2 cellular contexts compared by ENCODE assay signal in the genomic region with DNA sequence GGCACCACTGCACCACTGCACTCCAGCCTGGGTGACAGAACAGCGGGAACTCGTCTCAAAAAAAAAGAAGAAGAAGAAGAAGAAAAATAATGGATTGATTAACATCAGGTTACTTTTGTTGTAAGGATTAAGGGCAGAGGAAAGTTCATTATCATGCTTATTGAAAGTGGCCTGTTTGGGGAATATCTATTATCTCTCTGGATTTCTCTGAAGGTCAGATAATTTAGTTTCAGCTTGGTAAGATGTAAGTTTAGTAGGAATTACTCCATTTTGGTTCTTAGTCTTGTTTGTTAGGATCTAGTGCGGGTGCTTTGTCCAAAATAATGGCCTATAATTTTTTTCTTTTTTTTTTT.
TF ChIP-seq lines count a peak whose summit lies in the region.

No MANE protein-coding gene starts in this region.

TF ChIP-seq in GM23338, 12 proteins besides CTCF, POLR2A, EP300 and RAD21:
- TF ChIP-seq, protein P1, sequence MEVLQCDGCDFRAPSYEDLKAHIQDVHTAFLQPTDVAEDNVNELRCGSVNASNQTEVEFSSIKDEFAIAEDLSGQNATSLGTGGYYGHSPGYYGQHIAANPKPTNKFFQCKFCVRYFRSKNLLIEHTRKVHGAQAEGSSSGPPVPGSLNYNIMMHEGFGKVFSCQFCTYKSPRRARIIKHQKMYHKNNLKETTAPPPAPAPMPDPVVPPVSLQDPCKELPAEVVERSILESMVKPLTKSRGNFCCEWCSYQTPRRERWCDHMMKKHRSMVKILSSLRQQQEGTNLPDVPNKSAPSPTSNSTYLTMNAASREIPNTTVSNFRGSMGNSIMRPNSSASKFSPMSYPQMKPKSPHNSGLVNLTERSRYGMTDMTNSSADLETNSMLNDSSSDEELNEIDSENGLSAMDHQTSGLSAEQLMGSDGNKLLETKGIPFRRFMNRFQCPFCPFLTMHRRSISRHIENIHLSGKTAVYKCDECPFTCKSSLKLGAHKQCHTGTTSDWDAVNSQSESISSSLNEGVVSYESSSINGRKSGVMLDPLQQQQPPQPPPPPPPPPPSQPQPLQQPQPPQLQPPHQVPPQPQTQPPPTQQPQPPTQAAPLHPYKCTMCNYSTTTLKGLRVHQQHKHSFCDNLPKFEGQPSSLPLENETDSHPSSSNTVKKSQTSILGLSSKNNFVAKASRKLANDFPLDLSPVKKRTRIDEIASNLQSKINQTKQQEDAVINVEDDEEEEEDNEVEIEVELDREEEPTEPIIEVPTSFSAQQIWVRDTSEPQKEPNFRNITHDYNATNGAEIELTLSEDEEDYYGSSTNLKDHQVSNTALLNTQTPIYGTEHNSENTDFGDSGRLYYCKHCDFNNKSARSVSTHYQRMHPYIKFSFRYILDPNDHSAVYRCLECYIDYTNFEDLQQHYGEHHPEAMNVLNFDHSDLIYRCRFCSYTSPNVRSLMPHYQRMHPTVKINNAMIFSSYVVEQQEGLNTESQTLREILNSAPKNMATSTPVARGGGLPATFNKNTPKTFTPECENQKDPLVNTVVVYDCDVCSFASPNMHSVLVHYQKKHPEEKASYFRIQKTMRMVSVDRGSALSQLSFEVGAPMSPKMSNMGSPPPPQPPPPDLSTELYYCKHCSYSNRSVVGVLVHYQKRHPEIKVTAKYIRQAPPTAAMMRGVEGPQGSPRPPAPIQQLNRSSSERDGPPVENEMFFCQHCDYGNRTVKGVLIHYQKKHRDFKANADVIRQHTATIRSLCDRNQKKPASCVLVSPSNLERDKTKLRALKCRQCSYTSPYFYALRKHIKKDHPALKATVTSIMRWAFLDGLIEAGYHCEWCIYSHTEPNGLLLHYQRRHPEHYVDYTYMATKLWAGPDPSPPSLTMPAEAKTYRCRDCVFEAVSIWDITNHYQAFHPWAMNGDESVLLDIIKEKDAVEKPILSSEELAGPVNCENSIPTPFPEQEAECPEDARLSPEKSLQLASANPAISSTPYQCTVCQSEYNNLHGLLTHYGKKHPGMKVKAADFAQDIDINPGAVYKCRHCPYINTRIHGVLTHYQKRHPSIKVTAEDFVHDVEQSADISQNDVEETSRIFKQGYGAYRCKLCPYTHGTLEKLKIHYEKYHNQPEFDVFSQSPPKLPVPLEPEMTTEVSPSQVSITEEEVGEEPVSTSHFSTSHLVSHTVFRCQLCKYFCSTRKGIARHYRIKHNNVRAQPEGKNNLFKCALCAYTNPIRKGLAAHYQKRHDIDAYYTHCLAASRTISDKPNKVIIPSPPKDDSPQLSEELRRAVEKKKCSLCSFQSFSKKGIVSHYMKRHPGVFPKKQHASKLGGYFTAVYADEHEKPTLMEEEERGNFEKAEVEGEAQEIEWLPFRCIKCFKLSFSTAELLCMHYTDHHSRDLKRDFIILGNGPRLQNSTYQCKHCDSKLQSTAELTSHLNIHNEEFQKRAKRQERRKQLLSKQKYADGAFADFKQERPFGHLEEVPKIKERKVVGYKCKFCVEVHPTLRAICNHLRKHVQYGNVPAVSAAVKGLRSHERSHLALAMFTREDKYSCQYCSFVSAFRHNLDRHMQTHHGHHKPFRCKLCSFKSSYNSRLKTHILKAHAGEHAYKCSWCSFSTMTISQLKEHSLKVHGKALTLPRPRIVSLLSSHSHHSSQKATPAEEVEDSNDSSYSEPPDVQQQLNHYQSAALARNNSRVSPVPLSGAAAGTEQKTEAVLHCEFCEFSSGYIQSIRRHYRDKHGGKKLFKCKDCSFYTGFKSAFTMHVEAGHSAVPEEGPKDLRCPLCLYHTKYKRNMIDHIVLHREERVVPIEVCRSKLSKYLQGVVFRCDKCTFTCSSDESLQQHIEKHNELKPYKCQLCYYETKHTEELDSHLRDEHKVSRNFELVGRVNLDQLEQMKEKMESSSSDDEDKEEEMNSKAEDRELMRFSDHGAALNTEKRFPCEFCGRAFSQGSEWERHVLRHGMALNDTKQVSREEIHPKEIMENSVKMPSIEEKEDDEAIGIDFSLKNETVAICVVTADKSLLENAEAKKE (CRISPR knock-in tag; IDR thresholded peaks at IDR 0.05), result no peak
- TF ChIP-seq EZH2 (IDR thresholded peaks at IDR 0.05; ENCODE audit: low read depth, unreplicated experiment), result no peak
- TF ChIP-seq, protein P2, sequence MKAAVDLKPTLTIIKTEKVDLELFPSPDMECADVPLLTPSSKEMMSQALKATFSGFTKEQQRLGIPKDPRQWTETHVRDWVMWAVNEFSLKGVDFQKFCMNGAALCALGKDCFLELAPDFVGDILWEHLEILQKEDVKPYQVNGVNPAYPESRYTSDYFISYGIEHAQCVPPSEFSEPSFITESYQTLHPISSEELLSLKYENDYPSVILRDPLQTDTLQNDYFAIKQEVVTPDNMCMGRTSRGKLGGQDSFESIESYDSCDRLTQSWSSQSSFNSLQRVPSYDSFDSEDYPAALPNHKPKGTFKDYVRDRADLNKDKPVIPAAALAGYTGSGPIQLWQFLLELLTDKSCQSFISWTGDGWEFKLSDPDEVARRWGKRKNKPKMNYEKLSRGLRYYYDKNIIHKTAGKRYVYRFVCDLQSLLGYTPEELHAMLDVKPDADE (IDR thresholded peaks at IDR 0.05), result no peak
- no peak for TF ChIP-seq POLR2AphosphoS5 (IDR thresholded peaks at IDR 0.05; ENCODE audit: low read depth)
- TF ChIP-seq ZNF114 (CRISPR knock-in tag; IDR thresholded peaks at IDR 0.05), result no peak
- TF ChIP-seq, protein P3, sequence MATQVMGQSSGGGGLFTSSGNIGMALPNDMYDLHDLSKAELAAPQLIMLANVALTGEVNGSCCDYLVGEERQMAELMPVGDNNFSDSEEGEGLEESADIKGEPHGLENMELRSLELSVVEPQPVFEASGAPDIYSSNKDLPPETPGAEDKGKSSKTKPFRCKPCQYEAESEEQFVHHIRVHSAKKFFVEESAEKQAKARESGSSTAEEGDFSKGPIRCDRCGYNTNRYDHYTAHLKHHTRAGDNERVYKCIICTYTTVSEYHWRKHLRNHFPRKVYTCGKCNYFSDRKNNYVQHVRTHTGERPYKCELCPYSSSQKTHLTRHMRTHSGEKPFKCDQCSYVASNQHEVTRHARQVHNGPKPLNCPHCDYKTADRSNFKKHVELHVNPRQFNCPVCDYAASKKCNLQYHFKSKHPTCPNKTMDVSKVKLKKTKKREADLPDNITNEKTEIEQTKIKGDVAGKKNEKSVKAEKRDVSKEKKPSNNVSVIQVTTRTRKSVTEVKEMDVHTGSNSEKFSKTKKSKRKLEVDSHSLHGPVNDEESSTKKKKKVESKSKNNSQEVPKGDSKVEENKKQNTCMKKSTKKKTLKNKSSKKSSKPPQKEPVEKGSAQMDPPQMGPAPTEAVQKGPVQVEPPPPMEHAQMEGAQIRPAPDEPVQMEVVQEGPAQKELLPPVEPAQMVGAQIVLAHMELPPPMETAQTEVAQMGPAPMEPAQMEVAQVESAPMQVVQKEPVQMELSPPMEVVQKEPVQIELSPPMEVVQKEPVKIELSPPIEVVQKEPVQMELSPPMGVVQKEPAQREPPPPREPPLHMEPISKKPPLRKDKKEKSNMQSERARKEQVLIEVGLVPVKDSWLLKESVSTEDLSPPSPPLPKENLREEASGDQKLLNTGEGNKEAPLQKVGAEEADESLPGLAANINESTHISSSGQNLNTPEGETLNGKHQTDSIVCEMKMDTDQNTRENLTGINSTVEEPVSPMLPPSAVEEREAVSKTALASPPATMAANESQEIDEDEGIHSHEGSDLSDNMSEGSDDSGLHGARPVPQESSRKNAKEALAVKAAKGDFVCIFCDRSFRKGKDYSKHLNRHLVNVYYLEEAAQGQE (IDR thresholded peaks at IDR 0.05; ENCODE audit: unreplicated experiment), result no peak
- TF ChIP-seq EZH2phosphoT487 (IDR thresholded peaks at IDR 0.05; ENCODE audit: unreplicated experiment), result no peak
- no peak for TF ChIP-seq CREB1 (CRISPR knock-in tag; IDR thresholded peaks at IDR 0.05; ENCODE audit: low read depth)
- no peak for TF ChIP-seq JUNB (IDR thresholded peaks at IDR 0.05; ENCODE audit: unreplicated experiment)

TF ChIP-seq in H1, 55 proteins besides CTCF, POLR2A, EP300 and RAD21:
- TF ChIP-seq YY1 (IDR thresholded peaks at IDR 0.05; ENCODE audit: low read depth, low read length) (no peak), SRF (IDR thresholded peaks at IDR 0.05; ENCODE audit: low read depth, low read length) (no peak), GABPA (IDR thresholded peaks at IDR 0.05; ENCODE audit: borderline replicate concordance, insufficient read depth, low read length) (no peak), CHD2 (IDR thresholded peaks at IDR 0.05; ENCODE audit: low read length) (no peak), CREB1 (IDR thresholded peaks at IDR 0.05) (no peak), TEAD4 (IDR thresholded peaks at IDR 0.05; ENCODE audit: low read depth, low read length) (no peak), KDM4A (IDR thresholded peaks at IDR 0.05; ENCODE audit: low read depth, low read length, severe bottlenecking) (no peak), EGR1 (IDR thresholded peaks at IDR 0.05; ENCODE audit: borderline replicate concordance, low read depth, low read length) (no peak), SUZ12 (IDR thresholded peaks at IDR 0.05; ENCODE audit: low read length) (no peak), CEBPB (IDR thresholded peaks at IDR 0.05; ENCODE audit: low read depth, low read length) (no peak), SP4 (IDR thresholded peaks at IDR 0.05; ENCODE audit: low read length) (no peak), POLR2AphosphoS5 (IDR thresholded peaks at IDR 0.05; ENCODE audit: low read depth, low read length) (no peak), CBX8 (IDR thresholded peaks at IDR 0.05; ENCODE audit: borderline replicate concordance, low read depth, low read length) (no peak), FOSL1 (IDR thresholded peaks at IDR 0.05; ENCODE audit: insufficient read depth, low read depth, low read length) (no peak)
- TF ChIP-seq, protein P4, sequence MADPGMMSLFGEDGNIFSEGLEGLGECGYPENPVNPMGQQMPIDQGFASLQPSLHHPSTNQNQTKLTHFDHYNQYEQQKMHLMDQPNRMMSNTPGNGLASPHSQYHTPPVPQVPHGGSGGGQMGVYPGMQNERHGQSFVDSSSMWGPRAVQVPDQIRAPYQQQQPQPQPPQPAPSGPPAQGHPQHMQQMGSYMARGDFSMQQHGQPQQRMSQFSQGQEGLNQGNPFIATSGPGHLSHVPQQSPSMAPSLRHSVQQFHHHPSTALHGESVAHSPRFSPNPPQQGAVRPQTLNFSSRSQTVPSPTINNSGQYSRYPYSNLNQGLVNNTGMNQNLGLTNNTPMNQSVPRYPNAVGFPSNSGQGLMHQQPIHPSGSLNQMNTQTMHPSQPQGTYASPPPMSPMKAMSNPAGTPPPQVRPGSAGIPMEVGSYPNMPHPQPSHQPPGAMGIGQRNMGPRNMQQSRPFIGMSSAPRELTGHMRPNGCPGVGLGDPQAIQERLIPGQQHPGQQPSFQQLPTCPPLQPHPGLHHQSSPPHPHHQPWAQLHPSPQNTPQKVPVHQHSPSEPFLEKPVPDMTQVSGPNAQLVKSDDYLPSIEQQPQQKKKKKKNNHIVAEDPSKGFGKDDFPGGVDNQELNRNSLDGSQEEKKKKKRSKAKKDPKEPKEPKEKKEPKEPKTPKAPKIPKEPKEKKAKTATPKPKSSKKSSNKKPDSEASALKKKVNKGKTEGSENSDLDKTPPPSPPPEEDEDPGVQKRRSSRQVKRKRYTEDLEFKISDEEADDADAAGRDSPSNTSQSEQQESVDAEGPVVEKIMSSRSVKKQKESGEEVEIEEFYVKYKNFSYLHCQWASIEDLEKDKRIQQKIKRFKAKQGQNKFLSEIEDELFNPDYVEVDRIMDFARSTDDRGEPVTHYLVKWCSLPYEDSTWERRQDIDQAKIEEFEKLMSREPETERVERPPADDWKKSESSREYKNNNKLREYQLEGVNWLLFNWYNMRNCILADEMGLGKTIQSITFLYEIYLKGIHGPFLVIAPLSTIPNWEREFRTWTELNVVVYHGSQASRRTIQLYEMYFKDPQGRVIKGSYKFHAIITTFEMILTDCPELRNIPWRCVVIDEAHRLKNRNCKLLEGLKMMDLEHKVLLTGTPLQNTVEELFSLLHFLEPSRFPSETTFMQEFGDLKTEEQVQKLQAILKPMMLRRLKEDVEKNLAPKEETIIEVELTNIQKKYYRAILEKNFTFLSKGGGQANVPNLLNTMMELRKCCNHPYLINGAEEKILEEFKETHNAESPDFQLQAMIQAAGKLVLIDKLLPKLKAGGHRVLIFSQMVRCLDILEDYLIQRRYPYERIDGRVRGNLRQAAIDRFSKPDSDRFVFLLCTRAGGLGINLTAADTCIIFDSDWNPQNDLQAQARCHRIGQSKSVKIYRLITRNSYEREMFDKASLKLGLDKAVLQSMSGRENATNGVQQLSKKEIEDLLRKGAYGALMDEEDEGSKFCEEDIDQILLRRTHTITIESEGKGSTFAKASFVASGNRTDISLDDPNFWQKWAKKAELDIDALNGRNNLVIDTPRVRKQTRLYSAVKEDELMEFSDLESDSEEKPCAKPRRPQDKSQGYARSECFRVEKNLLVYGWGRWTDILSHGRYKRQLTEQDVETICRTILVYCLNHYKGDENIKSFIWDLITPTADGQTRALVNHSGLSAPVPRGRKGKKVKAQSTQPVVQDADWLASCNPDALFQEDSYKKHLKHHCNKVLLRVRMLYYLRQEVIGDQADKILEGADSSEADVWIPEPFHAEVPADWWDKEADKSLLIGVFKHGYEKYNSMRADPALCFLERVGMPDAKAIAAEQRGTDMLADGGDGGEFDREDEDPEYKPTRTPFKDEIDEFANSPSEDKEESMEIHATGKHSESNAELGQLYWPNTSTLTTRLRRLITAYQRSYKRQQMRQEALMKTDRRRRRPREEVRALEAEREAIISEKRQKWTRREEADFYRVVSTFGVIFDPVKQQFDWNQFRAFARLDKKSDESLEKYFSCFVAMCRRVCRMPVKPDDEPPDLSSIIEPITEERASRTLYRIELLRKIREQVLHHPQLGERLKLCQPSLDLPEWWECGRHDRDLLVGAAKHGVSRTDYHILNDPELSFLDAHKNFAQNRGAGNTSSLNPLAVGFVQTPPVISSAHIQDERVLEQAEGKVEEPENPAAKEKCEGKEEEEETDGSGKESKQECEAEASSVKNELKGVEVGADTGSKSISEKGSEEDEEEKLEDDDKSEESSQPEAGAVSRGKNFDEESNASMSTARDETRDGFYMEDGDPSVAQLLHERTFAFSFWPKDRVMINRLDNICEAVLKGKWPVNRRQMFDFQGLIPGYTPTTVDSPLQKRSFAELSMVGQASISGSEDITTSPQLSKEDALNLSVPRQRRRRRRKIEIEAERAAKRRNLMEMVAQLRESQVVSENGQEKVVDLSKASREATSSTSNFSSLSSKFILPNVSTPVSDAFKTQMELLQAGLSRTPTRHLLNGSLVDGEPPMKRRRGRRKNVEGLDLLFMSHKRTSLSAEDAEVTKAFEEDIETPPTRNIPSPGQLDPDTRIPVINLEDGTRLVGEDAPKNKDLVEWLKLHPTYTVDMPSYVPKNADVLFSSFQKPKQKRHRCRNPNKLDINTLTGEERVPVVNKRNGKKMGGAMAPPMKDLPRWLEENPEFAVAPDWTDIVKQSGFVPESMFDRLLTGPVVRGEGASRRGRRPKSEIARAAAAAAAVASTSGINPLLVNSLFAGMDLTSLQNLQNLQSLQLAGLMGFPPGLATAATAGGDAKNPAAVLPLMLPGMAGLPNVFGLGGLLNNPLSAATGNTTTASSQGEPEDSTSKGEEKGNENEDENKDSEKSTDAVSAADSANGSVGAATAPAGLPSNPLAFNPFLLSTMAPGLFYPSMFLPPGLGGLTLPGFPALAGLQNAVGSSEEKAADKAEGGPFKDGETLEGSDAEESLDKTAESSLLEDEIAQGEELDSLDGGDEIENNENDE (IDR thresholded peaks at IDR 0.05; ENCODE audit: insufficient replicate concordance, low read length), result no peak
- TF ChIP-seq, protein P5, sequence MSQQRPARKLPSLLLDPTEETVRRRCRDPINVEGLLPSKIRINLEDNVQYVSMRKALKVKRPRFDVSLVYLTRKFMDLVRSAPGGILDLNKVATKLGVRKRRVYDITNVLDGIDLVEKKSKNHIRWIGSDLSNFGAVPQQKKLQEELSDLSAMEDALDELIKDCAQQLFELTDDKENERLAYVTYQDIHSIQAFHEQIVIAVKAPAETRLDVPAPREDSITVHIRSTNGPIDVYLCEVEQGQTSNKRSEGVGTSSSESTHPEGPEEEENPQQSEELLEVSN (IDR thresholded peaks at IDR 0.05), result no peak
